Comparison of ENCODE assay signal across 1 cellular context in the genomic region with DNA sequence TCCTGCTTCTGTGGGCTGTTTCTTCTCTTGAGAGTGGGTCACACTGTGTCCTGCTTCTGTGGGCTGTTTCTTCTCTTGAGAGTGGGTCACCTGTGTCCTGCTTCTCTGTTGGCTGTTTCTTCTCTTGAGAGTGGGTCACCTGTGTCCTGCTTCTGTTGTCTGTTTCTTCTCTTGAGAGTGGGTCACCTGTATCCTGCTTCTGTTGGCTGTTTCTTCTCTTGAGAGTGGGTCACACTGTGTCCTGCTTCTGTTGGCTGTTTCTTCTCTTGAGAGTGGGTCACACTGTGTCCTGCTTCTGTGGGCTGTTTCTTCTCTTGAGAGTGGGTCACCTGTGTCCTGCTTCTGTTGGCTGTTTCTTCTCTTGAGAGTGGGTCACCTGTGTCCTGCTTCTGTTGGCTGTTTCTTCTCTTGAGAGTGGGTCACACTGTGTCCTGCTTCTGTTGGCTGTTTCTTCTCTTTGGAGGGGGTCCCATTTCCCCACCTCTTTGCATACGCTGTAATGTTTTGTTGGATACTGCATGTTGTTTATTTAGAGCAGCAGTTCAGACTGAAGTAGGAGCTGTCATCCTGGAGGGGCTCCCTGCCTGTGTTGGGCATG.
TF ChIP-seq lines count a peak whose summit lies in the region.

No MANE protein-coding gene starts in this region.

TF ChIP-seq in K562, 482 proteins besides CTCF, POLR2A, EP300 and RAD21 (continued from another document):
- TF ChIP-seq, protein P1, sequence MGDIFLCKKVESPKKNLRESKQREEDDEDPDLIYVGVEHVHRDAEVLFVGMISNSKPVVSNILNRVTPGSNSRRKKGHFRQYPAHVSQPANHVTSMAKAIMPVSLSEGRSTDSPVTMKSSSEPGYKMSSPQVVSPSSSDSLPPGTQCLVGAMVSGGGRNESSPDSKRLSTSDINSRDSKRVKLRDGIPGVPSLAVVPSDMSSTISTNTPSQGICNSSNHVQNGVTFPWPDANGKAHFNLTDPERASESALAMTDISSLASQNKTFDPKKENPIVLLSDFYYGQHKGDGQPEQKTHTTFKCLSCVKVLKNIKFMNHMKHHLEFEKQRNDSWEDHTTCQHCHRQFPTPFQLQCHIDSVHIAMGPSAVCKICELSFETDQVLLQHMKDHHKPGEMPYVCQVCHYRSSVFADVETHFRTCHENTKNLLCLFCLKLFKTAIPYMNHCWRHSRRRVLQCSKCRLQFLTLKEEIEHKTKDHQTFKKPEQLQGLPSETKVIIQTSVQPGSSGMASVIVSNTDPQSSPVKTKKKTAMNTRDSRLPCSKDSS (IDR thresholded peaks at IDR 0.05; ENCODE audit: low read depth, partially characterized antibody), result peak; percentile 52
- TF ChIP-seq, protein P2, sequence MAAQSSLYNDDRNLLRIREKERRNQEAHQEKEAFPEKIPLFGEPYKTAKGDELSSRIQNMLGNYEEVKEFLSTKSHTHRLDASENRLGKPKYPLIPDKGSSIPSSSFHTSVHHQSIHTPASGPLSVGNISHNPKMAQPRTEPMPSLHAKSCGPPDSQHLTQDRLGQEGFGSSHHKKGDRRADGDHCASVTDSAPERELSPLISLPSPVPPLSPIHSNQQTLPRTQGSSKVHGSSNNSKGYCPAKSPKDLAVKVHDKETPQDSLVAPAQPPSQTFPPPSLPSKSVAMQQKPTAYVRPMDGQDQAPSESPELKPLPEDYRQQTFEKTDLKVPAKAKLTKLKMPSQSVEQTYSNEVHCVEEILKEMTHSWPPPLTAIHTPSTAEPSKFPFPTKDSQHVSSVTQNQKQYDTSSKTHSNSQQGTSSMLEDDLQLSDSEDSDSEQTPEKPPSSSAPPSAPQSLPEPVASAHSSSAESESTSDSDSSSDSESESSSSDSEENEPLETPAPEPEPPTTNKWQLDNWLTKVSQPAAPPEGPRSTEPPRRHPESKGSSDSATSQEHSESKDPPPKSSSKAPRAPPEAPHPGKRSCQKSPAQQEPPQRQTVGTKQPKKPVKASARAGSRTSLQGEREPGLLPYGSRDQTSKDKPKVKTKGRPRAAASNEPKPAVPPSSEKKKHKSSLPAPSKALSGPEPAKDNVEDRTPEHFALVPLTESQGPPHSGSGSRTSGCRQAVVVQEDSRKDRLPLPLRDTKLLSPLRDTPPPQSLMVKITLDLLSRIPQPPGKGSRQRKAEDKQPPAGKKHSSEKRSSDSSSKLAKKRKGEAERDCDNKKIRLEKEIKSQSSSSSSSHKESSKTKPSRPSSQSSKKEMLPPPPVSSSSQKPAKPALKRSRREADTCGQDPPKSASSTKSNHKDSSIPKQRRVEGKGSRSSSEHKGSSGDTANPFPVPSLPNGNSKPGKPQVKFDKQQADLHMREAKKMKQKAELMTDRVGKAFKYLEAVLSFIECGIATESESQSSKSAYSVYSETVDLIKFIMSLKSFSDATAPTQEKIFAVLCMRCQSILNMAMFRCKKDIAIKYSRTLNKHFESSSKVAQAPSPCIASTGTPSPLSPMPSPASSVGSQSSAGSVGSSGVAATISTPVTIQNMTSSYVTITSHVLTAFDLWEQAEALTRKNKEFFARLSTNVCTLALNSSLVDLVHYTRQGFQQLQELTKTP (IDR thresholded peaks at IDR 0.05; ENCODE audit: low read depth in 1 of 2, partially characterized antibody in 2 of 2), result peak in 1 of 2 experiments; percentile 100
- TF ChIP-seq TRIM28 (IDR thresholded peaks at IDR 0.05), result peak; percentile 92; the same call in 1 of the 2 replicates
